Comparison of ENCODE assay signal across 1 cellular context in the genomic region with DNA sequence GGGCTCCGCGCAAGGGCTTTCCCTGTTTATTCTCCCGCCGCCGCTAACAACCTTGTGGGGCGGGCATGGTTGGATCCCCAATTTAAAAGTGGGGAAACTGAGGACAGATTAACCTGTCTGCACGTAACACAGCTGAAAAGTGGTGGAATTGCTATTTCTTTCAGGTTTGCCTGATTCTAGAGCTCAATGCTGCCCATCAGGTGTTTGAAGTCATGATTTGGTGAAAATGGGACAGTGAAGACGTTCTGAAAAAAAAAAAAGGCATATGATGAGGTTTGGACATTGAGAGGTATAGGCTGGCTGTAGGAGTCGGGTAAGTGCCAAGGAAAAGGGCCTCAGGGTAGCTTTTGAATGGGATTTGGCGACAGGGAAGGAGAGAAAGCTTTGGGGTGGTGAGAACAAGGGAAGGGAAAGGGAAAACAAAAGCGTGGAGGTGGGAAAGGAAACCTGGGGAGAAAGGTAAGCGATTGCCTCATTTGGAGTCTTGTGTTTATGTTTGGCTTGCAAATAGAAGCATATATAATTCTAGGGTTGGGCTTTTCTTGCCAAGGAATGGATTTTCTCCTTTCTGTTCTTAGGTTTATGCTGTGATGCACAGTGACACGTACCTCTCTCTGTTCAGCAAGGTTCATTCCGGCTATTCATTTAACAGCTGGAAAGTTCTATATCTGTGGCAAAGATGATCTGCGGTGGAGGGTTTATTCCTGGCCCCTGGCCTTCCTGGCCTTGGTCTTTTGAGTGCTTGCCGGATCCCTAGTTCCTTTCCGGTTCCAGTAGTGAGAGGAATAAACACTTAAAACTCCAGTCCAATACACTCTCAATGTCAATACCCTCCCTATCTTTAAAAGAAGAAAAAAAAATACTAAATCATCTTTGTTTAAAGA.
TF ChIP-seq lines count a peak whose summit lies in the region.

No MANE protein-coding gene starts in this region.

TF ChIP-seq in K562, 482 proteins besides CTCF, POLR2A, EP300 and RAD21 (continued from another document):
- TF ChIP-seq, protein P1, sequence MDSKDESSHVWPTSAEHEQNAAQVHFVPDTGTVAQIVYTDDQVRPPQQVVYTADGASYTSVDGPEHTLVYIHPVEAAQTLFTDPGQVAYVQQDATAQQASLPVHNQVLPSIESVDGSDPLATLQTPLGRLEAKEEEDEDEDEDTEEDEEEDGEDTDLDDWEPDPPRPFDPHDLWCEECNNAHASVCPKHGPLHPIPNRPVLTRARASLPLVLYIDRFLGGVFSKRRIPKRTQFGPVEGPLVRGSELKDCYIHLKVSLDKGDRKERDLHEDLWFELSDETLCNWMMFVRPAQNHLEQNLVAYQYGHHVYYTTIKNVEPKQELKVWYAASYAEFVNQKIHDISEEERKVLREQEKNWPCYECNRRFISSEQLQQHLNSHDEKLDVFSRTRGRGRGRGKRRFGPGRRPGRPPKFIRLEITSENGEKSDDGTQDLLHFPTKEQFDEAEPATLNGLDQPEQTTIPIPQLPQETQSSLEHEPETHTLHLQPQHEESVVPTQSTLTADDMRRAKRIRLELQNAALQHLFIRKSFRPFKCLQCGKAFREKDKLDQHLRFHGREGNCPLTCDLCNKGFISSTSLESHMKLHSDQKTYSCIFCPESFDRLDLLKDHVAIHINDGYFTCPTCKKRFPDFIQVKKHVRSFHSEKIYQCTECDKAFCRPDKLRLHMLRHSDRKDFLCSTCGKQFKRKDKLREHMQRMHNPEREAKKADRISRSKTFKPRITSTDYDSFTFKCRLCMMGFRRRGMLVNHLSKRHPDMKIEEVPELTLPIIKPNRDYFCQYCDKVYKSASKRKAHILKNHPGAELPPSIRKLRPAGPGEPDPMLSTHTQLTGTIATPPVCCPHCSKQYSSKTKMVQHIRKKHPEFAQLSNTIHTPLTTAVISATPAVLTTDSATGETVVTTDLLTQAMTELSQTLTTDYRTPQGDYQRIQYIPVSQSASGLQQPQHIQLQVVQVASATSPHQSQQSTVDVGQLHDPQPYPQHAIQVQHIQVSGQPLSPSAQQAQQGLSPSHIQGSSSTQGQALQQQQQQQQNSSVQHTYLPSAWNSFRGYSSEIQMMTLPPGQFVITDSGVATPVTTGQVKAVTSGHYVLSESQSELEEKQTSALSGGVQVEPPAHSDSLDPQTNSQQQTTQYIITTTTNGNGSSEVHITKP (IDR thresholded peaks at IDR 0.05; ENCODE audit: partially characterized antibody): peak; percentile 62
- TF ChIP-seq CBFA2T2 (conservative IDR thresholded peaks at IDR 0.05) (no peak), FOXK2 (conservative IDR thresholded peaks at IDR 0.05 in 1 of 2, IDR thresholded peaks at IDR 0.05 in 1 of 2; ENCODE audit: low read depth in 2 of 2) (0 out of 4 replicates have a peak, but pooled peaks of 1 of the 2 experiments have one; percentile 12), ELF2 (CRISPR knock-in tag; IDR thresholded peaks at IDR 0.05) (no peak), NFRKB (IDR thresholded peaks at IDR 0.05; ENCODE audit: low read depth) (peak; percentile 27; the same call in 1 of the 2 replicates), CREB1 (IDR thresholded peaks at IDR 0.05) (no peak), CREB1 (CRISPR knock-in tag; IDR thresholded peaks at IDR 0.05) (no peak), CHD2 (IDR thresholded peaks at IDR 0.05; ENCODE audit: low read depth, low read length) (no peak), LARP7 (IDR thresholded peaks at IDR 0.05) (peak; percentile 55; the same call in 1 of the 2 replicates), TAL1 (IDR thresholded peaks at IDR 0.05) (no peak), ZNF316 (IDR thresholded peaks at IDR 0.05) (no peak), ADNP (tag; IDR thresholded peaks at IDR 0.05) (no peak), NFXL1 (CRISPR knock-in tag; IDR thresholded peaks at IDR 0.05) (no peak), RFX7 (CRISPR knock-in tag; IDR thresholded peaks at IDR 0.05) (no peak), BCOR (IDR thresholded peaks at IDR 0.05) (0 out of 2 replicates have a peak, but pooled peaks have one; percentile 9), ZKSCAN3 (CRISPR knock-in tag; IDR thresholded peaks at IDR 0.05) (no peak), CSDE1 (IDR thresholded peaks at IDR 0.05) (no peak)
- TF ChIP-seq, protein P2, sequence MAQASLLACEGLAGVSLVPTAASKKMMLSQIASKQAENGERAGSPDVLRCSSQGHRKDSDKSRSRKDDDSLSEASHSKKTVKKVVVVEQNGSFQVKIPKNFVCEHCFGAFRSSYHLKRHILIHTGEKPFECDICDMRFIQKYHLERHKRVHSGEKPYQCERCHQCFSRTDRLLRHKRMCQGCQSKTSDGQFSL (CRISPR knock-in tag; IDR thresholded peaks at IDR 0.05): no peak
- TF ChIP-seq, protein P2 (tag; IDR thresholded peaks at IDR 0.05): no peak
- TF ChIP-seq, protein P3, sequence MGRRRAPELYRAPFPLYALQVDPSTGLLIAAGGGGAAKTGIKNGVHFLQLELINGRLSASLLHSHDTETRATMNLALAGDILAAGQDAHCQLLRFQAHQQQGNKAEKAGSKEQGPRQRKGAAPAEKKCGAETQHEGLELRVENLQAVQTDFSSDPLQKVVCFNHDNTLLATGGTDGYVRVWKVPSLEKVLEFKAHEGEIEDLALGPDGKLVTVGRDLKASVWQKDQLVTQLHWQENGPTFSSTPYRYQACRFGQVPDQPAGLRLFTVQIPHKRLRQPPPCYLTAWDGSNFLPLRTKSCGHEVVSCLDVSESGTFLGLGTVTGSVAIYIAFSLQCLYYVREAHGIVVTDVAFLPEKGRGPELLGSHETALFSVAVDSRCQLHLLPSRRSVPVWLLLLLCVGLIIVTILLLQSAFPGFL (CRISPR knock-in tag; IDR thresholded peaks at IDR 0.05): 0 out of 2 replicates have a peak, but pooled peaks have one; percentile 26
- TF ChIP-seq, protein P4, sequence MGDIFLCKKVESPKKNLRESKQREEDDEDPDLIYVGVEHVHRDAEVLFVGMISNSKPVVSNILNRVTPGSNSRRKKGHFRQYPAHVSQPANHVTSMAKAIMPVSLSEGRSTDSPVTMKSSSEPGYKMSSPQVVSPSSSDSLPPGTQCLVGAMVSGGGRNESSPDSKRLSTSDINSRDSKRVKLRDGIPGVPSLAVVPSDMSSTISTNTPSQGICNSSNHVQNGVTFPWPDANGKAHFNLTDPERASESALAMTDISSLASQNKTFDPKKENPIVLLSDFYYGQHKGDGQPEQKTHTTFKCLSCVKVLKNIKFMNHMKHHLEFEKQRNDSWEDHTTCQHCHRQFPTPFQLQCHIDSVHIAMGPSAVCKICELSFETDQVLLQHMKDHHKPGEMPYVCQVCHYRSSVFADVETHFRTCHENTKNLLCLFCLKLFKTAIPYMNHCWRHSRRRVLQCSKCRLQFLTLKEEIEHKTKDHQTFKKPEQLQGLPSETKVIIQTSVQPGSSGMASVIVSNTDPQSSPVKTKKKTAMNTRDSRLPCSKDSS (IDR thresholded peaks at IDR 0.05; ENCODE audit: low read depth, partially characterized antibody): no peak
